37 cellular contexts compared by ENCODE assay signal in the genomic region with DNA sequence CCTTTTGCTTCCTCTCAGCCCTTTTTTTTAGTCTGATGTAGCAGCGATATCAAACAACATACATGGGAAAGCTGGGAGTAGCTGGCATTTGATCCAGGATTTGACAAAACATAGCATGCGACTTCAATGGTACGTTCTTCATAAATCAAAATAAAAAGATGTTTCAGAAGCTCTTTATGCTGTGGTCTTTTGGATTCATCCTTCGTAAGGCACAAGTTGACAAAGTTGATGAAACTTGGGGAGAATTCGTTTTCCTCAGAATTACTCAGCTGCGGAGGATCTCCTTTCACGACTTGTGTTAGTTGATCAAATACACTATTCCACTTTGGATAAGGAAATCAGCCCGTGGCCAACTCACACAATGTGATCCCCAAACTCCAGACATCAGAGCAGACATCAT.
"Had no signal": no experiment of that assay in that cellular context is flagged by ENCODE, and none has a peak within 500 bp of the region (broad histone marks: within the 10 kb centered on the region; RNA-seq: fewer than 3 reads in every experiment).

No MANE protein-coding gene starts in this region.

- H3K27ac ChIP-seq: adrenal gland, ascending aorta, body of pancreas, brain microvascular endothelial cell, breast epithelium, cardiac muscle cell had no signal

- ATAC-seq: activated naive CD4-positive, alpha-beta T cell treated with anti-CD3 and anti-CD28 coated beads, Interleukin-2, amount 50 U/mL, for 72 hours; activated naive CD8-positive, alpha-beta T cell treated with anti-CD3 and anti-CD28 coated beads, Interleukin-2, amount 50 U/mL, for 24 hours; activated T-cell treated with anti-CD3 and anti-CD28 coated beads, Interleukin-2, amount 50 U/mL, for 4 hours; activated T-cell treated with anti-CD3 and anti-CD28 coated beads, Interleukin-2, amount 50 U/mL, for 72 hours; activated T-helper 17 cell treated with anti-CD3 and anti-CD28 coated beads, Interleukin-2, amount 50 U/mL, for 72 hours; body of pancreas had no signal

- DNase-seq: activated effector memory CD4-positive, alpha-beta T cell treated with anti-CD3 and anti-CD28 coated beads, Interleukin-2, amount 50 U/mL, for 16 hours; activated effector memory CD4-positive, alpha-beta T cell treated with Interleukin-2 at 50 U/mL for 16 hours; activated gamma-delta T cell; activated gamma-delta T cell treated with Interleukin-2 at 50 U/mL for 16 hours; activated naive CD4-positive, alpha-beta T cell; activated naive CD4-positive, alpha-beta T cell treated with anti-CD3 and anti-CD28 coated beads, Interleukin-2, amount 10 ng/mL, durations not matched to agents 7 days and 5 days; activated naive CD4-positive, alpha-beta T cell treated with anti-CD3 and anti-CD28 coated beads, Interleukin-2, amount 50 U/mL, for 16 hours; activated naive CD4-positive, alpha-beta T cell treated with Interleukin-2 at 50 U/mL for 16 hours; activated naive CD8-positive, alpha-beta T cell treated with anti-CD3 and anti-CD28 coated beads for 36 hours; activated naive CD8-positive, alpha-beta T cell treated with anti-CD3 and anti-CD28 coated beads, Interleukin-2, amount 10 ng/mL, durations not matched to agents 7 days and 5 days; activated naive CD8-positive, alpha-beta T cell treated with anti-CD3 and anti-CD28 coated beads, Interleukin-2, amount 50 U/mL, for 24 hours; activated T-cell treated with anti-CD3 and anti-CD28 coated beads, Interleukin-2, amount 50 U/mL, for 1 hour; activated T-cell treated with anti-CD3 and anti-CD28 coated beads, Interleukin-2, amount 50 U/mL, for 24 hours; activated T-cell treated with anti-CD3 and anti-CD28 coated beads, Interleukin-2, amount 50 U/mL, for 4 hours; activated T-cell treated with anti-CD3 and anti-CD28 coated beads, Interleukin-2, amount 50 U/mL, for 48 hours; activated T-cell treated with anti-CD3 and anti-CD28 coated beads, Interleukin-2, amount 50 U/mL, for 72 hours; adrenal gland; amniotic stem cell; amygdala; anterior cingulate cortex; aorta; body of pancreas; brain microvascular endothelial cell; caudate nucleus; central memory CD4-positive, alpha-beta T cell; cerebellar nuclear complex had no signal

- H3K27me3 ChIP-seq: adrenal gland, ascending aorta, body of pancreas, brain microvascular endothelial cell, cardiac muscle cell had no signal

- H3K36me3 Mint-ChIP-seq: activated naive CD4-positive, alpha-beta T cell treated with anti-CD3 and anti-CD28 coated beads, Interleukin-2, amount 10 ng/mL, durations not matched to agents 7 days and 5 days; activated naive CD8-positive, alpha-beta T cell; activated naive CD8-positive, alpha-beta T cell treated with anti-CD3 and anti-CD28 coated beads, Interleukin-2, amount 10 ng/mL, durations not matched to agents 7 days and 5 days; brain had no signal

- H3K4me1 Mint-ChIP-seq: activated naive CD4-positive, alpha-beta T cell treated with anti-CD3 and anti-CD28 coated beads, Interleukin-2, amount 10 ng/mL, durations not matched to agents 7 days and 5 days; activated naive CD4-positive, alpha-beta T cell treated with anti-CD3 and anti-CD28 coated beads, Interleukin-2, amount 50 U/mL, for 24 hours; activated naive CD8-positive, alpha-beta T cell treated with anti-CD3 and anti-CD28 coated beads for 36 hours; activated naive CD8-positive, alpha-beta T cell treated with anti-CD3 and anti-CD28 coated beads, Interleukin-2, amount 10 ng/mL, durations not matched to agents 7 days and 5 days; activated naive CD8-positive, alpha-beta T cell treated with anti-CD3 and anti-CD28 coated beads, Interleukin-2, amount 50 U/mL, for 24 hours; activated T-helper 17 cell treated with anti-CD3 and anti-CD28 coated beads, Interleukin-2, amount 50 U/mL, for 72 hours; central memory CD8-positive, alpha-beta T cell had no signal

- H3K36me3 ChIP-seq: adrenal gland, ascending aorta, brain microvascular endothelial cell, breast epithelium, cardiac muscle cell had no signal

- H3K27ac Mint-ChIP-seq: activated naive CD4-positive, alpha-beta T cell treated with anti-CD3 and anti-CD28 coated beads, Interleukin-2, amount 10 ng/mL, durations not matched to agents 7 days and 5 days; activated naive CD4-positive, alpha-beta T cell treated with anti-CD3 and anti-CD28 coated beads, Interleukin-2, amount 50 U/mL, for 24 hours; activated naive CD4-positive, alpha-beta T cell treated with anti-CD3 and anti-CD28 coated beads, Interleukin-2, amount 50 U/mL, for 72 hours; activated naive CD8-positive, alpha-beta T cell; activated naive CD8-positive, alpha-beta T cell treated with anti-CD3 and anti-CD28 coated beads for 36 hours; activated naive CD8-positive, alpha-beta T cell treated with anti-CD3 and anti-CD28 coated beads, Interleukin-2, amount 10 ng/mL, durations not matched to agents 7 days and 5 days; activated naive CD8-positive, alpha-beta T cell treated with anti-CD3 and anti-CD28 coated beads, Interleukin-2, amount 50 U/mL, for 24 hours; activated T-cell treated with anti-CD3 and anti-CD28 coated beads, Interleukin-2, amount 50 U/mL, for 24 hours; activated T-cell treated with anti-CD3 and anti-CD28 coated beads, Interleukin-2, amount 50 U/mL, for 72 hours; activated T-helper 1 cell treated with anti-CD3 and anti-CD28 coated beads, Interleukin-12 subunit alpha, Interleukin-12 subunit beta, Interleukin-2, Interleukin-4 antibody, amounts not matched to agents 30 ng/mL and 10 ng/mL and 1 ng/mL, durations not matched to agents 14 hours and 24 hours and 36 hours; activated T-helper 17 cell treated with anti-CD3 and anti-CD28 coated beads, Interleukin-2, amount 50 U/mL, for 72 hours; activated T-helper 2 cell treated with anti-CD3 and anti-CD28 coated beads, Interferon-gamma antibody, Interleukin-2, Interleukin-4, amounts not matched to agents 10 μg/mL and 5 μg/mL and 100 μg/mL, durations not matched to agents 14 hours and 24 hours and 36 hours had no signal

- H3K4me3 ChIP-seq: adrenal gland, ascending aorta, body of pancreas, breast epithelium, cardiac muscle cell had no signal

- H3K9me3 ChIP-seq: adrenal gland, body of pancreas had no signal

- H3K4me3 Mint-ChIP-seq: activated naive CD4-positive, alpha-beta T cell treated with anti-CD3 and anti-CD28 coated beads, Interleukin-2, amount 10 ng/mL, durations not matched to agents 7 days and 5 days; activated naive CD4-positive, alpha-beta T cell treated with anti-CD3 and anti-CD28 coated beads, Interleukin-2, amount 50 U/mL, for 24 hours; activated naive CD8-positive, alpha-beta T cell; activated naive CD8-positive, alpha-beta T cell treated with anti-CD3 and anti-CD28 coated beads for 36 hours; activated naive CD8-positive, alpha-beta T cell treated with anti-CD3 and anti-CD28 coated beads, Interleukin-2, amount 10 ng/mL, durations not matched to agents 7 days and 5 days; activated naive CD8-positive, alpha-beta T cell treated with anti-CD3 and anti-CD28 coated beads, Interleukin-2, amount 50 U/mL, for 24 hours; activated T-cell treated with anti-CD3 and anti-CD28 coated beads, Interleukin-2, amount 50 U/mL, for 24 hours; activated T-cell treated with anti-CD3 and anti-CD28 coated beads, Interleukin-2, amount 50 U/mL, for 4 hours; activated T-cell treated with anti-CD3 and anti-CD28 coated beads, Interleukin-2, amount 50 U/mL, for 72 hours; activated T-helper 1 cell treated with anti-CD3 and anti-CD28 coated beads, Interleukin-12 subunit alpha, Interleukin-12 subunit beta, Interleukin-2, Interleukin-4 antibody, amounts not matched to agents 30 ng/mL and 10 ng/mL and 1 ng/mL, durations not matched to agents 14 hours and 24 hours and 36 hours; activated T-helper 17 cell treated with anti-CD3 and anti-CD28 coated beads, Interleukin-2, amount 50 U/mL, for 72 hours; brain; central memory CD8-positive, alpha-beta T cell had no signal

- H3K27me3 Mint-ChIP-seq: activated naive CD4-positive, alpha-beta T cell treated with anti-CD3 and anti-CD28 coated beads, Interleukin-2, amount 10 ng/mL, durations not matched to agents 7 days and 5 days; activated naive CD4-positive, alpha-beta T cell treated with anti-CD3 and anti-CD28 coated beads, Interleukin-2, amount 50 U/mL, for 24 hours; activated naive CD8-positive, alpha-beta T cell; activated naive CD8-positive, alpha-beta T cell treated with anti-CD3 and anti-CD28 coated beads for 36 hours; activated naive CD8-positive, alpha-beta T cell treated with anti-CD3 and anti-CD28 coated beads, Interleukin-2, amount 10 ng/mL, durations not matched to agents 7 days and 5 days; activated naive CD8-positive, alpha-beta T cell treated with anti-CD3 and anti-CD28 coated beads, Interleukin-2, amount 50 U/mL, for 24 hours; activated T-helper 17 cell treated with anti-CD3 and anti-CD28 coated beads, Interleukin-2, amount 50 U/mL, for 72 hours; brain; central memory CD8-positive, alpha-beta T cell had no signal

- H3K4me1 ChIP-seq: adrenal gland, ascending aorta, body of pancreas, breast epithelium had no signal
